11 cellular contexts compared by ENCODE assay signal in the genomic region with DNA sequence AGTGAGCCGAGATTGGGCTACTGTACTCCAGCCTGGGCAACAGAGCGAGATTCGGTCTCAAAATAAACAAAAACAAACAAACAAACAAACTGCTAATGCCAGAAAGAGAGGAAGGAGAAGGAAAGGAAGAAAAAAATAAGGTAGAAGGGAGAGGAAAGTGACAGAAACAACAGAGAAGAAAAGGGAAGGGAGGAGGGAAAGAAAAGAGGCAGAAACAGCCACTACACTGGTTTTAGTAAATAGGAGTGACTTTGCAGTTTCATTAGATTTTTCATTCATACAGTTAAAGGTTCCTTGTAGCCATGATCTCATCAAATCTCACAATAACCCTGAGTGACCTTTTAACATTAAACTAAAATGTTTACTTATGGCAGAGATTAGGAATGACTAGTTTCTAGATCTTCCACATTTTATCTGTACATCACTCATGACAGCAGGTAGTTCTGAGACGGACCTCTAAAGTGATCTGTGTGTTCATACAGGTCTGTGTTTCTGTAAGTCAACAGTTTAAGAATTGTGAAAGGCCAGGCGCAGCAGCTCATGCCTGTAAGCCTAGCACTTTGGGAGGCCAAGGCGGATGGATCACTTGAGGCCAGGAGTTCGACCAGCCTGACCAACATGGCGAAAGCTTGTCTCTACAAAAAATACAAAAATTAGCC.
A peak's percentile ranks its signal among the peaks of the same experiment; 100 is the strongest.
DNase-seq lines count a peak whose midpoint lies in the region; ATAC-seq and TF ChIP-seq lines count a peak whose summit lies in the region.
"Had no signal": no experiment of that assay in that cellular context is flagged by ENCODE, and none has a peak within 500 bp of the region (broad histone marks: within the 10 kb centered on the region; RNA-seq: fewer than 3 reads in every experiment).

No MANE protein-coding gene starts in this region.

- H3K4me3 Mint-ChIP-seq in CD4-positive, alpha-beta memory T cell = peak overlapping the region; percentile 1 to 89 (median 70)

- no peak for TF ChIP-seq POLR2A in body of pancreas (IDR thresholded peaks at IDR 0.05)

- H3K27me3 Mint-ChIP-seq in CD4-positive, alpha-beta memory T cell = no peaks in the 10 kb centered on the region

- peak overlapping the region in 6 of 7 donors; percentile 72 to 96 (median 86) for H3K27ac Mint-ChIP-seq in CD4-positive, alpha-beta memory T cell

- 70 to 76% methylated on average over 8 of the region's 8 CpGs for WGBS in body of pancreas, 2 donors

- CTCF ChIA-PET in CD4-positive, alpha-beta memory T cell (lab: Charles Lee; ENCODE audit: partially characterized antibody) = interaction anchor here (1.2 to 1.4 kb wide), 3 partner anchors 10 to 32 kb away, joined by 3 to 9 read pairs (median 4); no protein-coding TSS in a partner anchor

- peak; percentile 39 for ATAC-seq in body of pancreas
- no peak for ATAC-seq in HG02623 (IDR thresholded peaks at IDR 0.05; ENCODE audit: unreplicated experiment)

- TF ChIP-seq CTCF in LNCaP clone FGC (IDR thresholded peaks at IDR 0.05; ENCODE audit: control insufficient read depth, extremely low read depth, insufficient read depth) = no peak
- TF ChIP-seq CTCF in body of pancreas (IDR thresholded peaks at IDR 0.05) = no peak
- no peak for TF ChIP-seq CTCF in neutrophil (IDR thresholded peaks at IDR 0.05)

- peaks cover 100% of the 10 kb centered on the region for H3K4me1 ChIP-seq in CD4-positive, alpha-beta memory T cell (ENCODE audit: insufficient read depth, low read length)
- H3K4me1 ChIP-seq in body of pancreas = peaks cover 48% of the 10 kb centered on the region
- H3K4me1 ChIP-seq in neutrophil (ENCODE audit: control insufficient read depth in 1 of 2, insufficient read depth in 1 of 2, low read depth in 1 of 2, low read length in 1 of 2) = peaks cover 64 to 65% of the 10 kb centered on the region in 2 experiments

- POLR2A ChIA-PET in CD4-positive, alpha-beta memory T cell (lab: Charles Lee; ENCODE audit: partially characterized antibody) = interaction anchor here (1.0 to 3.2 kb wide), 3 partner anchors 12 to 31 kb away, joined by 4 to 17 read pairs (median 4); no protein-coding TSS in a partner anchor

- intact Hi-C loops in CD4-positive, alpha-beta memory T cell (cut with micrococcal nuclease) = no loop called here
- intact Hi-C loops in body of pancreas (cut with DNase I) = no loop called here

- peaks cover 11 to 61% of the 10 kb centered on the region in 2 donors for H3K36me3 Mint-ChIP-seq in CD4-positive, alpha-beta memory T cell

- no peaks in the 10 kb centered on the region for H3K27me3 ChIP-seq in CD4-positive, alpha-beta memory T cell (ENCODE audit: insufficient read depth, low read length)
- H3K27me3 ChIP-seq in body of pancreas (no peaks in the 10 kb centered on the region), neutrophil (no peaks in the 10 kb centered on the region)

- no peaks in the 10 kb centered on the region for H3K9me3 ChIP-seq in CD4-positive, alpha-beta memory T cell (ENCODE audit: control insufficient read depth in 1 of 2, low read length in 2 of 2)
- no peaks in the 10 kb centered on the region for H3K9me3 ChIP-seq in body of pancreas
- H3K9me3 ChIP-seq in neutrophil = no peaks in the 10 kb centered on the region

- no peak overlapping the region for H3K4me3 ChIP-seq in CD4-positive, alpha-beta memory T cell (ENCODE audit: low read length in 2 of 2)
- H3K4me3 ChIP-seq in LNCaP clone FGC (ENCODE audit: low read depth, low read length) (no peak overlapping the region), body of pancreas (no peak overlapping the region), neutrophil (ENCODE audit: low read depth in 1 of 2, low read length in 1 of 2) (peak overlapping the region; percentile 6 to 39)

- H3K9me3 Mint-ChIP-seq in CD4-positive, alpha-beta memory T cell = peaks cover 0 to 4% (median 0%) of the 10 kb centered on the region in 8 donors

- peak in 1 of 5 donors; percentile 36 for DNase-seq in CD4-positive, alpha-beta memory T cell
- peak; percentile 83 for DNase-seq in LNCaP clone FGC (ENCODE audit: low read depth)
- DNase-seq in body of pancreas = no peak
- no peak for DNase-seq in anterior cingulate cortex (lab: John Stamatoyannopoulos, UW)
- no peak for DNase-seq in stimulated activated naive CD4-positive, alpha-beta T cell (lab: John Stamatoyannopoulos, UW)
- DNase-seq in foreskin melanocyte = no peak
- DNase-seq: foreskin fibroblast, mesendoderm, T-helper 9 cell had no signal

- peak overlapping the region; percentile 71 for H3K27ac ChIP-seq in CD4-positive, alpha-beta memory T cell (ENCODE audit: low read depth, low read length)
- H3K27ac ChIP-seq in body of pancreas = peak overlapping the region in 2 of 4 donors; percentile 49 to 55
- peak overlapping the region; percentile 95 for H3K27ac ChIP-seq in neutrophil

- H3K4me1 Mint-ChIP-seq in CD4-positive, alpha-beta memory T cell = peaks cover 64 to 96% (median 80%) of the 10 kb centered on the region in 4 donors

- peaks cover 9% of the 10 kb centered on the region for H3K36me3 ChIP-seq in CD4-positive, alpha-beta memory T cell (ENCODE audit: insufficient read depth, low read length)
- H3K36me3 ChIP-seq in body of pancreas (replicated peaks in 1 of 2; ENCODE audit: insufficient read depth in 1 of 2, low read depth in 2 of 2) (no peaks in the 10 kb centered on the region), neutrophil (peaks cover 29% of the 10 kb centered on the region)

Comparison
In these comparisons a context has a peak if more than half of its experiments do, and no peak if none do; other contexts are left out.
1. H3K4me3 ChIP-seq: peak in neutrophil (2 of 2); none in CD4-positive, alpha-beta memory T cell (0 of 2), LNCaP clone FGC (single experiment) and body of pancreas (0 of 2).